Comparison of ENCODE assay signal across 9 cellular contexts in the genomic region with DNA sequence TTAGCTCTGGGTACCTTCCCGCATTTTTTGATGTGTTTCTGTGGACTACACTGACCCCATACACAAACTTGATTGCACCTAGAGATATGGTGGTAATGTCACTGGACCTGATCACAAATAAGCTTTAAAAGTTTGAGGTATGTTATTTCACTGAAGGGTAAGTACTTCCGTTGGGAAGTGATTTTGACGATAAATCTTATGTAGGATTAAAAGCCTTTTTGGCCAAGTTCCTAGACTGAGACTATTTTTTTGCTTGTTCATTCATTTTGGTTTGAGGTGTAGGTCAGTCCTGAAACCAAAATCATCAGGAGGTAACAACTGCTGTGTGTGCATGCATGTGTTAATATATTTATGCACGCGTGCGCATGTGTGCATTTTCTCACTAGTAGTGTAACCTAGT.
"Had no signal": no experiment of that assay in that cellular context is flagged by ENCODE, and none has a peak within 500 bp of the region (broad histone marks: within the 10 kb centered on the region; RNA-seq: fewer than 3 reads in every experiment).

No MANE protein-coding gene starts in this region.

- H3K9ac ChIP-seq: KMS-11 had no signal

- ATAC-seq: GM23338 had no signal

- H3K4me1 Mint-ChIP-seq: GM23338, H9 had no signal

- H2AFZ ChIP-seq: GM23338 had no signal

- H3K4me3 ChIP-seq: GM23338 had no signal

- H3K4me3 Mint-ChIP-seq: GM23338, H9 had no signal

- H3K4me2 ChIP-seq: GM23338, KMS-11 had no signal

- H3K27ac Mint-ChIP-seq: GM23338, H9 had no signal

- DNase-seq: H9, HCEC 1CT, IMR-90, KBM-7 had no signal

- H3K27ac ChIP-seq: HL-60, KMS-11 had no signal

- FAIRE-seq: H1, H54 had no signal
